In the genomic region with DNA sequence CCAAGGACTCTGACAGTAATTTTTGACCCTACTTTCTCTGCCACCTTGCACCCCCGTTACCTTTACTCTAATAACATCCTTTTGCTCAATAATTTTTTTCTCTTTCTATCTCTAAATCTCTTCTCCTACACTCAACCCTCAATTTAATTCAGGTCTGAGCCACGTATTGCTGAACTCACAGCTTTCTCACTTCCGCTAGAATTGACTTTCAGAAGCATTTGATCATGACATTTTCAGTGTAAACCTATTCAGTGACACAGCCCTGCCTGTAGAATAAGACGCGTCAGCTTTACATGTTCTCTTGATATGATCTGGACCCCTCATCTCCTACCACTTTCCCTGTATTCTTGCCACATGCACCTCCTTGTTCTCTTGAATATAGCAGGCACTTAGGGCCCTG, we compare ENCODE assay signal across 7 cellular contexts.
"Had no signal": no experiment of that assay in that cellular context is flagged by ENCODE, and none has a peak within 500 bp of the region (broad histone marks: within the 10 kb centered on the region; RNA-seq: fewer than 3 reads in every experiment).

No MANE protein-coding gene starts in this region.

- DNase-seq: H9, HFFc6, IMR-90, KG1 had no signal

- H3K4me2 ChIP-seq: GM23338 had no signal

- H2AFZ ChIP-seq: GM23338 had no signal

- ATAC-seq: GM23338, HCT116, K562 had no signal

- H3K4me3 ChIP-seq: GM23338, K562 had no signal
